ENCODE assay signal across 15 cellular contexts in genomic region chr11:16780146-16780545, GRCh38.
"Had no signal": no experiment of that assay in that cellular context is flagged by ENCODE, and none has a peak within 500 bp of the region (broad histone marks: within the 10 kb centered on the region; RNA-seq: fewer than 3 reads in every experiment).

No MANE protein-coding gene starts in this region.

- H3K4me3 ChIP-seq: ascending aorta, breast epithelium, esophagus muscularis mucosa, ovary, thyroid gland, uterus had no signal

- H3K27me3 ChIP-seq: ascending aorta, breast epithelium, esophagus muscularis mucosa, ovary, thyroid gland, uterus had no signal

- H3K4me1 Mint-ChIP-seq: activated B cell treated with CpG ODN at 0.5 μM for 24 hours; stimulated activated memory B cell treated with anti-CD40 and anti-IgM and Interleukin-4, amounts not matched to agents 10 μg/mL and 1 μg/mL and 100 μg/mL, for 72 hours had no signal

- ATAC-seq: activated CD8-positive, alpha-beta T cell treated with anti-CD3 and anti-CD28 coated beads for 36 hours; activated T-helper 17 cell treated with anti-CD3 and anti-CD28 coated beads, Interleukin-2, amount 50 U/mL, for 72 hours; stimulated activated memory B cell treated with anti-CD40 and anti-IgM and Interleukin-4, amounts not matched to agents 10 μg/mL and 1 μg/mL and 100 μg/mL, for 72 hours had no signal

- H3K4me3 Mint-ChIP-seq: activated B cell treated with CpG ODN at 0.5 μM for 24 hours; activated CD8-positive, alpha-beta T cell treated with anti-CD3 and anti-CD28 coated beads for 36 hours; activated naive CD4-positive, alpha-beta T cell treated with anti-CD3 and anti-CD28 coated beads for 36 hours; activated T-helper 17 cell treated with anti-CD3 and anti-CD28 coated beads, Interleukin-2, amount 50 U/mL, for 72 hours; stimulated activated memory B cell treated with anti-CD40 and anti-IgM and Interleukin-4, amounts not matched to agents 10 μg/mL and 1 μg/mL and 100 μg/mL, for 72 hours had no signal

- DNase-seq: activated B cell treated with CpG ODN at 0.5 μM for 24 hours; activated CD4-positive, alpha-beta T cell treated with anti-CD3 and anti-CD28 coated beads for 48 hours; activated CD8-positive, alpha-beta T cell treated with anti-CD3 and anti-CD28 coated beads for 36 hours; activated naive CD4-positive, alpha-beta T cell treated with anti-CD3 and anti-CD28 coated beads for 36 hours; hippocampal formation; ovary; stimulated activated CD4-positive, alpha-beta T cell treated with anti-CD3 and anti-CD28 coated beads, Interleukin-2, amount 100 ng/mL, for 48 hours; T-helper 2 cell; uterus had no signal

- H3K9me3 ChIP-seq: ascending aorta, breast epithelium, esophagus muscularis mucosa, ovary, thyroid gland, uterus had no signal

- H3K27ac ChIP-seq: ascending aorta, esophagus muscularis mucosa, ovary, thyroid gland, uterus had no signal

- H3K27me3 Mint-ChIP-seq: activated B cell treated with CpG ODN at 0.5 μM for 24 hours; activated CD8-positive, alpha-beta T cell treated with anti-CD3 and anti-CD28 coated beads for 36 hours; activated T-helper 17 cell treated with anti-CD3 and anti-CD28 coated beads, Interleukin-2, amount 50 U/mL, for 72 hours; stimulated activated memory B cell treated with anti-CD40 and anti-IgM and Interleukin-4, amounts not matched to agents 10 μg/mL and 1 μg/mL and 100 μg/mL, for 72 hours had no signal

- H3K36me3 ChIP-seq: ascending aorta, breast epithelium, ovary, thyroid gland, uterus had no signal

- H3K4me1 ChIP-seq: ascending aorta, breast epithelium, uterus had no signal

- H3K9me3 Mint-ChIP-seq: activated B cell treated with CpG ODN at 0.5 μM for 24 hours; activated CD8-positive, alpha-beta T cell treated with anti-CD3 and anti-CD28 coated beads for 36 hours; activated naive CD4-positive, alpha-beta T cell treated with anti-CD3 and anti-CD28 coated beads for 36 hours; activated T-helper 17 cell treated with anti-CD3 and anti-CD28 coated beads, Interleukin-2, amount 50 U/mL, for 72 hours; stimulated activated memory B cell treated with anti-CD40 and anti-IgM and Interleukin-4, amounts not matched to agents 10 μg/mL and 1 μg/mL and 100 μg/mL, for 72 hours had no signal

- H3K27ac Mint-ChIP-seq: activated B cell treated with CpG ODN at 0.5 μM for 24 hours; activated CD8-positive, alpha-beta T cell treated with anti-CD3 and anti-CD28 coated beads for 36 hours; activated naive CD4-positive, alpha-beta T cell treated with anti-CD3 and anti-CD28 coated beads for 36 hours; activated T-helper 17 cell treated with anti-CD3 and anti-CD28 coated beads, Interleukin-2, amount 50 U/mL, for 72 hours; stimulated activated memory B cell treated with anti-CD40 and anti-IgM and Interleukin-4, amounts not matched to agents 10 μg/mL and 1 μg/mL and 100 μg/mL, for 72 hours had no signal
